In genomic region chr1:76868154-76868882, GRCh38 we compare ENCODE assay signal across 8 cellular contexts. TPM values are rescaled to one million over a fixed set of nuclear protein-coding genes. Genes with fewer than 3 reads are reported as not detected.
DNase-seq lines count a peak whose midpoint lies in the region; ATAC-seq and TF ChIP-seq lines count a peak whose summit lies in the region.

No MANE protein-coding gene starts in this region.

- H3K4me1 ChIP-seq in IMR-90 (ENCODE audit: control insufficient read depth, insufficient read depth, low read length) (0 out of 2 replicates have a peak, but pooled peaks cover 2% of the 10 kb centered on the region), gastroesophageal sphincter (peaks cover 0 to 23% (median 13%) of the 10 kb centered on the region in 3 donors), ovary (ENCODE audit: insufficient read depth) (peaks cover 2% of the 10 kb centered on the region)

- H3K14ac ChIP-seq in IMR-90 (replicated peaks; ENCODE audit: low read depth, low read length): no peak overlapping the region

- no peak overlapping the region for H2BK20ac ChIP-seq in IMR-90 (ENCODE audit: low read depth, low read length)

- no peak overlapping the region for H2BK5ac ChIP-seq in IMR-90 (ENCODE audit: low read depth, low read length, poor library complexity, severe bottlenecking)

- H3K18ac ChIP-seq in IMR-90 (ENCODE audit: low read depth, low read length): no peak overlapping the region

- peak overlapping the region; percentile 74 for H3K4me3 Mint-ChIP-seq in activated T-cell treated with anti-CD3 and anti-CD28 coated beads, Interleukin-2, amount 50 U/mL, for 24 hours
- H3K4me3 Mint-ChIP-seq in activated T-helper 17 cell treated with anti-CD3 and anti-CD28 coated beads, Interleukin-2, amount 50 U/mL, for 72 hours: peak overlapping the region; percentile 43

- H3K4ac ChIP-seq in IMR-90 (ENCODE audit: low read depth, low read length): no peak overlapping the region

- no peak overlapping the region for H3K23ac ChIP-seq in IMR-90 (ENCODE audit: low read depth, low read length)

- dilution Hi-C loops in IMR-90 (cut with HindIII; ENCODE audit: low sequenced_read_pairs, unreplicated experiment): no loop called here

- TF ChIP-seq EP300 in gastroesophageal sphincter (IDR thresholded peaks at IDR 0.05) (no peak), ovary (IDR thresholded peaks at IDR 0.05) (no peak)

- H3K27ac Mint-ChIP-seq in activated T-cell treated with anti-CD3 and anti-CD28 coated beads, Interleukin-2, amount 50 U/mL, for 24 hours: no peak overlapping the region
- H3K27ac Mint-ChIP-seq in activated T-helper 17 cell treated with anti-CD3 and anti-CD28 coated beads, Interleukin-2, amount 50 U/mL, for 72 hours: no peak overlapping the region

- peaks cover 11% of the 10 kb centered on the region for H3K4me1 Mint-ChIP-seq in activated T-cell treated with anti-CD3 and anti-CD28 coated beads, Interleukin-2, amount 50 U/mL, for 24 hours (ENCODE audit: low read depth)
- H3K4me1 Mint-ChIP-seq in activated T-helper 17 cell treated with anti-CD3 and anti-CD28 coated beads, Interleukin-2, amount 50 U/mL, for 72 hours: no peaks in the 10 kb centered on the region

- H3K36me3 ChIP-seq in IMR-90 (ENCODE audit: control insufficient read depth, insufficient read depth, low read length): no peaks in the 10 kb centered on the region
- H3K36me3 ChIP-seq in gastroesophageal sphincter: no peaks in the 10 kb centered on the region
- H3K36me3 ChIP-seq in ovary: no peaks in the 10 kb centered on the region

- no peaks in the 10 kb centered on the region for H3K79me1 ChIP-seq in IMR-90 (ENCODE audit: low read depth in 1 of 2, low read length in 2 of 2)

- no peaks in the 10 kb centered on the region for H3K9me1 ChIP-seq in IMR-90 (ENCODE audit: insufficient read depth, low read length)

- H2BK120ac ChIP-seq in IMR-90 (ENCODE audit: low read depth, low read length): no peak overlapping the region

- ATAC-seq in IMR-90 (ENCODE audit: low read depth): peak; percentile 81
- peak; percentile 35 for ATAC-seq in activated T-helper 17 cell treated with anti-CD3 and anti-CD28 coated beads, Interleukin-2, amount 50 U/mL, for 72 hours (replicated peaks)
- ATAC-seq in gastroesophageal sphincter: peak; percentile 64
- no peak for ATAC-seq in HG03095 (IDR thresholded peaks at IDR 0.05; ENCODE audit: unreplicated experiment)

- peaks cover 76% of the 10 kb centered on the region for H3K27me3 Mint-ChIP-seq in activated T-cell treated with anti-CD3 and anti-CD28 coated beads, Interleukin-2, amount 50 U/mL, for 24 hours
- peaks cover 60% of the 10 kb centered on the region for H3K27me3 Mint-ChIP-seq in activated T-helper 17 cell treated with anti-CD3 and anti-CD28 coated beads, Interleukin-2, amount 50 U/mL, for 72 hours

- no peak overlapping the region for H3K56ac ChIP-seq in IMR-90 (ENCODE audit: extremely low read depth, insufficient read depth, low read length)

- intact Hi-C loops in IMR-90 (cut with micrococcal nuclease) (loop anchor here (5.0 to 10.0 kb wide), 2 partner anchors 166 to 536 kb away; no protein-coding TSS in a partner anchor), ovary (cut with DNase I) (no loop called here)

- no peaks in the 10 kb centered on the region for H3K9me3 Mint-ChIP-seq in activated T-cell treated with anti-CD3 and anti-CD28 coated beads, Interleukin-2, amount 50 U/mL, for 24 hours
- H3K9me3 Mint-ChIP-seq in activated T-helper 17 cell treated with anti-CD3 and anti-CD28 coated beads, Interleukin-2, amount 50 U/mL, for 72 hours: peaks cover 5% of the 10 kb centered on the region

- no peak overlapping the region for H4K91ac ChIP-seq in IMR-90 (ENCODE audit: insufficient read depth, low read depth, low read length)

- H2AK9ac ChIP-seq in IMR-90 (replicated peaks; ENCODE audit: low read depth, low read length, poor library complexity): peak overlapping the region; percentile 20

- CTCF ChIA-PET in IMR-90 (lab: Yijun Ruan, JAX): no interaction called here

- no peak overlapping the region for H3K27ac ChIP-seq in IMR-90 (ENCODE audit: insufficient read depth, low read length)
- peak overlapping the region in 3 of 4 donors; percentile 16 to 63 (median 18) for H3K27ac ChIP-seq in gastroesophageal sphincter
- H3K27ac ChIP-seq in ovary: peak overlapping the region; percentile 5 to 65

- TF ChIP-seq RAD21 in IMR-90 (IDR thresholded peaks at IDR 0.05; ENCODE audit: low read length): no peak

- peak overlapping the region; percentile 86 for H2AFZ ChIP-seq in IMR-90 (replicated peaks; ENCODE audit: low read length, poor library complexity)

- POLR2A ChIA-PET in IMR-90 (lab: Charles Lee; ENCODE audit: unreplicated experiment): no interaction called here

- TF ChIP-seq CTCF in IMR-90 (conservative IDR thresholded peaks at IDR 0.05; ENCODE audit: low read depth, low read length) (no peak; the same call in 1 of the 2 replicates), gastroesophageal sphincter (IDR thresholded peaks at IDR 0.05) (peak in 2 of 4 experiments; percentile 30 to 35), ovary (IDR thresholded peaks at IDR 0.05) (peak in 2 of 3 donors; percentile 13 to 15)

- peak overlapping the region; percentile 57 for H3K4me3 ChIP-seq in IMR-90 (ENCODE audit: insufficient read depth, low read depth, low read length)
- H3K4me3 ChIP-seq in gastroesophageal sphincter: peak overlapping the region; percentile 48 to 62
- H3K4me3 ChIP-seq in ovary: peak overlapping the region; percentile 39

- H4K8ac ChIP-seq in IMR-90 (ENCODE audit: low read depth in 2 of 2, low read length in 2 of 2): no peak overlapping the region

- H3K36me3 Mint-ChIP-seq in activated T-cell treated with anti-CD3 and anti-CD28 coated beads, Interleukin-2, amount 50 U/mL, for 24 hours (ENCODE audit: low read depth): no peaks in the 10 kb centered on the region
- no peaks in the 10 kb centered on the region for H3K36me3 Mint-ChIP-seq in activated T-helper 17 cell treated with anti-CD3 and anti-CD28 coated beads, Interleukin-2, amount 50 U/mL, for 72 hours (ENCODE audit: low read depth)

- no peaks in the 10 kb centered on the region for H3K9me3 ChIP-seq in IMR-90 (ENCODE audit: control insufficient read depth, insufficient read depth, low read length)
- no peaks in the 10 kb centered on the region for H3K9me3 ChIP-seq in gastroesophageal sphincter
- H3K9me3 ChIP-seq in ovary: no peaks in the 10 kb centered on the region

- H3K27me3 ChIP-seq in IMR-90 (ENCODE audit: control insufficient read depth, insufficient read depth, low read length) (peaks cover 26% of the 10 kb centered on the region), gastroesophageal sphincter (peaks cover 67% of the 10 kb centered on the region), ovary (no peaks in the 10 kb centered on the region)

- TF ChIP-seq POLR2A in IMR-90 (IDR thresholded peaks at IDR 0.05; ENCODE audit: low read depth, low read length): no peak
- no peak for TF ChIP-seq POLR2A in gastroesophageal sphincter (IDR thresholded peaks at IDR 0.05)
- no peak for TF ChIP-seq POLR2A in ovary (IDR thresholded peaks at IDR 0.05)

- in situ Hi-C loops in IMR-90 (cut with MboI; ENCODE audit: low sequenced_read_pairs): no loop called here

- peak overlapping the region; percentile 100 for H3K4me2 ChIP-seq in IMR-90 (ENCODE audit: low read depth, low read length)

- H2AK5ac ChIP-seq in IMR-90 (ENCODE audit: low read depth, low read length): no peak overlapping the region

- H4K20me1 ChIP-seq in IMR-90 (ENCODE audit: insufficient read depth, low read length): no peaks in the 10 kb centered on the region

- H3K9ac ChIP-seq in IMR-90 (ENCODE audit: low read depth, low read length): no peak overlapping the region

- WGBS in IMR-90 (ENCODE audit: extremely low coverage in 2 of 2, insufficient read length in 1 of 2), 2 experiments: 4% methylated on average over 28 of the region's 65 CpGs; no CpG with 5 or more reads in 1 of the 2 experiments
- WGBS in gastroesophageal sphincter (ENCODE audit: low coverage in 1 of 2), 2 donors: 0% methylated on average over 2 to 7 of the region's 65 CpGs
- WGBS in ovary, 3 donors: 0 to 2% (median 1%) methylated on average over 41 to 65 of the region's 65 CpGs

- H4K5ac ChIP-seq in IMR-90 (ENCODE audit: low read depth, low read length): no peak overlapping the region

- no peak overlapping the region for H2BK15ac ChIP-seq in IMR-90 (ENCODE audit: low read depth, low read length)

- no TSS peak for BruUV-seq in IMR-90 (replicated peaks; lab: Mats Ljungman, UMichigan)

- peak; percentile 49 for DNase-seq in activated T-cell treated with anti-CD3 and anti-CD28 coated beads, Interleukin-2, amount 50 U/mL, for 24 hours
- no peak for DNase-seq in activated T-cell treated with anti-CD3 and anti-CD28 coated beads, Interleukin-2, amount 50 U/mL, for 1 hour
- peak; percentile 29 for DNase-seq in IMR-90
- DNase-seq in ovary: peak; percentile 51 to 64 (median 59)
- no peak for DNase-seq in CD1c-positive myeloid dendritic cell (ENCODE audit: extremely low spot score)

TF ChIP-seq in IMR-90, 13 proteins besides CTCF, POLR2A, EP300 and RAD21:
- TF ChIP-seq FOS (IDR thresholded peaks at IDR 0.05; ENCODE audit: low read depth, low read length): no peak
- TF ChIP-seq RFX5 (IDR thresholded peaks at IDR 0.05; ENCODE audit: low read depth, low read length): no peak
- no peak for TF ChIP-seq CHD1 (IDR thresholded peaks at IDR 0.05; ENCODE audit: low read depth, low read length)
- no peak for TF ChIP-seq NFE2L2 (IDR thresholded peaks at IDR 0.05; ENCODE audit: low read depth, low read length)
TF ChIP-seq in IMR-90: peak in this region for 0.

RNA-seq across cellular contexts. Expression of gene ST6GALNAC5, which starts 1.0 kb away (rescaled TPM):
- 2.8 and 3.4 TPM in 2 replicates for total RNA-seq in IMR-90 (2012; rRNA removed)
- 3.7 and 4.0 TPM in 2 replicates for polyA plus RNA-seq in IMR-90 (2012; rRNA removed)
- 3.1 and 5.7 TPM in 2 replicates for polyA plus RNA-seq in IMR-90 (2012; cell fraction: cytosol; rRNA removed)
- polyA plus RNA-seq in IMR-90 (2012; cell fraction: nucleus; rRNA removed; ENCODE audit: low replicate concordance): 2.8 and 3.9 TPM in 2 replicates
- not detected for total RNA-seq in activated T-helper 17 cell treated with anti-CD3 and anti-CD28 coated beads, Interleukin-2, amount 50 U/mL, for 72 hours
- total RNA-seq in gastroesophageal sphincter: 10 to 100 TPM in 2 of 4 donors, 1 to 10 TPM in 2; 3.6 to 23.4 (median 11.0) TPM
- total RNA-seq in ovary: 10 to 100 TPM in 4 of 7 donors, 1 to 10 TPM in 3; 4.6 to 21.0 (median 11.4) TPM
- polyA plus RNA-seq in ovary: 1 to 10 TPM; 2.9 to 4.5 TPM

Comparison
In these comparisons a context has a peak if more than half of its experiments do, and no peak if none do; other contexts are left out.
1. DNase-seq: peak in activated T-cell treated with anti-CD3 and anti-CD28 coated beads, Interleukin-2, amount 50 U/mL, for 24 hours (single experiment), IMR-90 (single experiment) and ovary (5 of 5); none in activated T-cell treated with anti-CD3 and anti-CD28 coated beads, Interleukin-2, amount 50 U/mL, for 1 hour (single experiment) and CD1c-positive myeloid dendritic cell (single experiment).
2. Peak in every context shown above with its lines, with median percentiles within 50 percentile points of each other: H3K4me3 ChIP-seq.